8 cellular contexts compared by ENCODE assay signal in genomic region chr12:122421815-122422737, GRCh38. TPM values are rescaled to one million over a fixed set of nuclear protein-coding genes. Genes with fewer than 3 reads are reported as not detected.
DNase-seq lines count a peak whose midpoint lies in the region; ATAC-seq and TF ChIP-seq lines count a peak whose summit lies in the region.

TSS of gene CLIP1 (minus strand) at chr12:122422669. CDS start at chr12:122380452, 42,217 bp downstream.

- DNase-seq in HCEC 1CT (peak; percentile 84), NCI-H1105 (lab: John Stamatoyannopoulos, UW) (peak; percentile 13), activated B cell treated with CpG ODN at 0.5 μM for 24 hours (peak; percentile 71), kidney epithelial cell (ENCODE audit: low read depth) (no peak), NCI-H1694 (lab: John Stamatoyannopoulos, UW) (no peak)
- peak; percentile 25 to 29 for DNase-seq in central memory CD8-positive, alpha-beta T cell (ENCODE audit: low spot score in 2 of 2)
- peak; percentile 50 for DNase-seq in stimulated activated CD4-positive, alpha-beta T cell treated with anti-CD3 and anti-CD28 coated beads, Interleukin-1b, Interleukin-23, amount 100 ng/mL, for 48 hours

- H3K4me1 Mint-ChIP-seq in activated B cell treated with CpG ODN at 0.5 μM for 24 hours, result peaks cover 59% of the 10 kb centered on the region
- H3K4me1 Mint-ChIP-seq in central memory CD8-positive, alpha-beta T cell, result peaks cover 27% of the 10 kb centered on the region

- H3K4me3 Mint-ChIP-seq in activated B cell treated with CpG ODN at 0.5 μM for 24 hours, result peak within 1 kb of the TSS; percentile 91
- peak within 1 kb of the TSS; percentile 88 for H3K4me3 Mint-ChIP-seq in central memory CD8-positive, alpha-beta T cell

- no peaks in the 10 kb centered on the region for H3K9me3 Mint-ChIP-seq in activated B cell treated with CpG ODN at 0.5 μM for 24 hours
- no peaks in the 10 kb centered on the region for H3K9me3 Mint-ChIP-seq in central memory CD8-positive, alpha-beta T cell

- H3K27me3 Mint-ChIP-seq in activated B cell treated with CpG ODN at 0.5 μM for 24 hours, result no peaks in the 10 kb centered on the region
- H3K27me3 Mint-ChIP-seq in central memory CD8-positive, alpha-beta T cell, result no peaks in the 10 kb centered on the region

- intact Hi-C loops in activated B cell treated with CpG ODN at 0.5 μM for 24 hours (cut with micrococcal nuclease), result loop anchor here (1.0 to 5.0 kb wide), 6 partner anchors 9 to 155 kb away; partner anchors contain the start of genes VPS33A and ZCCHC8

- no peaks in the 10 kb centered on the region for H3K36me3 ChIP-seq in kidney epithelial cell (ENCODE audit: control insufficient read depth, insufficient read depth, low read length)

- peak within 1 kb of the TSS; percentile 90 for H3K27ac Mint-ChIP-seq in activated B cell treated with CpG ODN at 0.5 μM for 24 hours
- peak within 1 kb of the TSS; percentile 89 for H3K27ac Mint-ChIP-seq in central memory CD8-positive, alpha-beta T cell (ENCODE audit: low read depth)

- H3K4me3 ChIP-seq in kidney epithelial cell (ENCODE audit: low read depth, low read length), result peak within 1 kb of the TSS; percentile 60

- POLR2A ChIA-PET in activated B cell treated with CpG ODN at 0.5 μM for 24 hours (lab: Charles Lee), result interaction anchor here (1.1 to 1.8 kb wide), 8 partner anchors 10 to 79 kb away, joined by 3 to 13 read pairs (median 6); partner anchors contain the start of gene ZCCHC8

- no peaks in the 10 kb centered on the region for H3K27me3 ChIP-seq in kidney epithelial cell (ENCODE audit: control insufficient read depth, insufficient read depth, low read length)

- peak; percentile 67 for ATAC-seq in activated B cell treated with CpG ODN at 0.5 μM for 24 hours (ENCODE audit: low read depth)
- ATAC-seq in central memory CD8-positive, alpha-beta T cell (replicated peaks; ENCODE audit: extremely low read depth, poor library complexity, severe bottlenecking), result peak; percentile 81

- peaks cover 2% of the 10 kb centered on the region for H3K36me3 Mint-ChIP-seq in activated B cell treated with CpG ODN at 0.5 μM for 24 hours (ENCODE audit: low read depth)
- peaks cover 3% of the 10 kb centered on the region for H3K36me3 Mint-ChIP-seq in central memory CD8-positive, alpha-beta T cell (ENCODE audit: insufficient read depth)

- TF ChIP-seq CTCF in GM12873 (IDR thresholded peaks at IDR 0.05; ENCODE audit: insufficient read depth, low read depth, low read length, missing control alignments) (peak; percentile 56), activated B cell treated with CpG ODN at 0.5 μM for 24 hours (IDR thresholded peaks at IDR 0.05) (no peak), kidney epithelial cell (IDR thresholded peaks at IDR 0.05; ENCODE audit: insufficient read depth, low read length, poor library complexity, severe bottlenecking) (peak; percentile 35)

- CTCF ChIA-PET in activated B cell treated with CpG ODN at 0.5 μM for 24 hours (lab: Charles Lee), result interaction anchor here (0.7 to 2.9 kb wide), 8 partner anchors 16 to 78 kb away, joined by 3 to 36 read pairs (median 3); no protein-coding TSS in a partner anchor

RNA-seq across cellular contexts. Expression of gene CLIP1, which starts in this region (rescaled TPM):
- total RNA-seq in activated B cell treated with CpG ODN at 0.5 μM for 24 hours (58.6 and 63.2 TPM in 2 replicates), kidney epithelial cell (58.2 and 58.7 TPM in 2 replicates)

Comparison
In these comparisons a context has a peak if more than half of its experiments do, and no peak if none do; other contexts are left out.
1. DNase-seq: peak in HCEC 1CT (single experiment), NCI-H1105 (single experiment), activated B cell treated with CpG ODN at 0.5 μM for 24 hours (single experiment), central memory CD8-positive, alpha-beta T cell (2 of 2) and stimulated activated CD4-positive, alpha-beta T cell treated with anti-CD3 and anti-CD28 coated beads, Interleukin-1b, Interleukin-23, amount 100 ng/mL, for 48 hours (single experiment); none in kidney epithelial cell (single experiment) and NCI-H1694 (single experiment).